10 cellular contexts compared by ENCODE assay signal in genomic region chr2:120935339-120936313, GRCh38.
A peak's percentile ranks its signal among the peaks of the same experiment; 100 is the strongest.
DNase-seq lines count a peak whose midpoint lies in the region; ATAC-seq and TF ChIP-seq lines count a peak whose summit lies in the region.
"Had no signal": no experiment of that assay in that cellular context is flagged by ENCODE, and none has a peak within 500 bp of the region (broad histone marks: within the 10 kb centered on the region; RNA-seq: fewer than 3 reads in every experiment).

No MANE protein-coding gene starts in this region.

- no peaks in the 10 kb centered on the region for H3K36me3 ChIP-seq in Panc1 (ENCODE audit: control insufficient read depth, insufficient read depth, low read length)
- no peaks in the 10 kb centered on the region for H3K36me3 ChIP-seq in fibroblast of lung (ENCODE audit: control insufficient read depth, insufficient read depth, low read length)
- no peaks in the 10 kb centered on the region for H3K36me3 ChIP-seq in trophoblast cell (ENCODE audit: control insufficient read depth in 1 of 2, insufficient read depth in 2 of 2, low read length in 2 of 2)

- no CpG with 5 or more reads among the region's 26 CpGs for WGBS in trophoblast cell (ENCODE audit: extremely low coverage, insufficient coverage, insufficient read length)

- no peaks in the 10 kb centered on the region for H3K4me1 Mint-ChIP-seq in activated CD4-positive, alpha-beta T cell treated with anti-CD3 and anti-CD28 coated beads, Interleukin-2, amount 10 ng/mL, durations not matched to agents 24 days and 14 days

- H3K27me3 ChIP-seq in Panc1 (ENCODE audit: control insufficient read depth, insufficient read depth, low read length) (no peaks in the 10 kb centered on the region), fibroblast of lung (ENCODE audit: control insufficient read depth, insufficient read depth, low read length) (no peaks in the 10 kb centered on the region), trophoblast cell (ENCODE audit: insufficient read depth, low read length) (no peaks in the 10 kb centered on the region)

- no peak overlapping the region for H4K12ac ChIP-seq in trophoblast cell (ENCODE audit: low read depth, low read length)

- H3K27ac ChIP-seq in Panc1 (ENCODE audit: low read length): peak overlapping the region; percentile 23
- peak overlapping the region; percentile 76 for H3K27ac ChIP-seq in fibroblast of lung (ENCODE audit: insufficient read depth, low read length)
- peak overlapping the region; percentile 56 for H3K27ac ChIP-seq in trophoblast cell (ENCODE audit: low read depth, low read length)

- H4K91ac ChIP-seq in trophoblast cell (ENCODE audit: low read depth, low read length): peak overlapping the region; percentile 62

- no peaks in the 10 kb centered on the region for H4K20me1 ChIP-seq in fibroblast of lung (ENCODE audit: control insufficient read depth, extremely low read depth, insufficient read depth, low read length)

- H3K4ac ChIP-seq in trophoblast cell (ENCODE audit: low read depth, low read length): no peak overlapping the region

- intact Hi-C loops in Panc1 (cut with micrococcal nuclease; ENCODE audit: unreplicated experiment): loop anchor here (10.0 kb wide), 1 partner anchor 241 kb away; no protein-coding TSS in a partner anchor
- intact Hi-C loops in activated CD4-positive, alpha-beta T cell treated with anti-CD3 and anti-CD28 coated beads, Interleukin-2, amount 10 ng/mL, durations not matched to agents 24 days and 14 days (cut with micrococcal nuclease): no loop called here

- peak; percentile 68 for DNase-seq in AG10803 (ENCODE audit: low read depth)
- DNase-seq in Panc1 (ENCODE audit: low read depth, low spot score): no peak
- peak in 1 of 2 donors; percentile 92 for DNase-seq in fibroblast of lung (ENCODE audit: low read depth in 2 of 2)
- peak; percentile 84 to 85 for DNase-seq in trophoblast cell
- no peak for DNase-seq in DMS153 (lab: John Stamatoyannopoulos, UW)
- no peak for DNase-seq in Kasumi-1 (lab: John Stamatoyannopoulos, UW)
- no peak for DNase-seq in activated CD4-positive, alpha-beta T cell treated with anti-CD3 and anti-CD28 coated beads, Interleukin-2, amount 50 U/mL, for 4 hours
- DNase-seq in activated CD4-positive, alpha-beta T cell treated with anti-CD3 and anti-CD28 coated beads, Interleukin-2, amount 10 ng/mL, durations not matched to agents 24 days and 14 days: no peak
- DNase-seq: DMS79, NCI-H1105 treated with DMSO at 0.1 percent for 48 hours had no signal

- H3K14ac ChIP-seq in trophoblast cell (ENCODE audit: low read length): peak overlapping the region; percentile 30

- no peak overlapping the region for H3K27ac Mint-ChIP-seq in activated CD4-positive, alpha-beta T cell treated with anti-CD3 and anti-CD28 coated beads, Interleukin-2, amount 10 ng/mL, durations not matched to agents 24 days and 14 days

- H3K4me3 ChIP-seq in AG10803 (ENCODE audit: low read length): no peak overlapping the region
- H3K4me3 ChIP-seq in Panc1 (ENCODE audit: low read depth in 2 of 2, low read length in 2 of 2): no peak overlapping the region
- no peak overlapping the region for H3K4me3 ChIP-seq in fibroblast of lung (replicated peaks in 1 of 4; ENCODE audit: control extremely low read depth in 1 of 4, insufficient read depth in 1 of 4, low read depth in 3 of 4, low read length in 4 of 4)
- no peak overlapping the region for H3K4me3 ChIP-seq in trophoblast cell (ENCODE audit: low read depth, low read length)

- peaks cover 7% of the 10 kb centered on the region for H3K79me2 ChIP-seq in fibroblast of lung (ENCODE audit: control insufficient read depth, insufficient read depth, low read length)
- no peaks in the 10 kb centered on the region for H3K79me2 ChIP-seq in trophoblast cell (ENCODE audit: control insufficient read depth, insufficient read depth, low read length, poor library complexity)

- no TSS peak for BruUV-seq in Panc1 (replicated peaks; lab: Mats Ljungman, UMichigan)

- no peak overlapping the region for H4K8ac ChIP-seq in trophoblast cell (ENCODE audit: low read depth, low read length)

- H3K23ac ChIP-seq in trophoblast cell (ENCODE audit: low read length): no peak overlapping the region

- no peak overlapping the region for H2AFZ ChIP-seq in fibroblast of lung (ENCODE audit: low read length)
- peak overlapping the region; percentile 1 for H2AFZ ChIP-seq in trophoblast cell (ENCODE audit: insufficient read depth, low read length, poor library complexity)

- CTCF ChIA-PET in Panc1 (lab: Charles Lee): no interaction called here

- POLR2A ChIA-PET in Panc1 (lab: Charles Lee): no interaction called here

- in situ Hi-C loops in Panc1 (cut with HindIII; ENCODE audit: low pct_unique_long_range_greater_than_20kb, low sequenced_read_pairs): no loop called here

- H3K9ac ChIP-seq in fibroblast of lung (ENCODE audit: insufficient read depth, low read length) (peak overlapping the region; percentile 38), trophoblast cell (ENCODE audit: low read length) (no peak overlapping the region)

- H2AK5ac ChIP-seq in trophoblast cell (ENCODE audit: low read length): peak overlapping the region; percentile 59

- peak overlapping the region; percentile 85 for H2BK12ac ChIP-seq in trophoblast cell (ENCODE audit: low read length)

- peak overlapping the region; percentile 77 for H3K4me2 ChIP-seq in fibroblast of lung (ENCODE audit: extremely low read depth, insufficient read depth, low read length)
- H3K4me2 ChIP-seq in trophoblast cell (ENCODE audit: low read length): peak overlapping the region; percentile 29

- peaks cover 44% of the 10 kb centered on the region for H3K4me1 ChIP-seq in Panc1 (ENCODE audit: control insufficient read depth, insufficient read depth, low read length)
- H3K4me1 ChIP-seq in fibroblast of lung (ENCODE audit: control insufficient read depth, extremely low read depth, insufficient read depth, low read length): peaks cover 55% of the 10 kb centered on the region
- H3K4me1 ChIP-seq in trophoblast cell (ENCODE audit: control insufficient read depth in 1 of 2, insufficient read depth in 2 of 2, low read length in 2 of 2): peaks cover 40 to 55% of the 10 kb centered on the region in 2 experiments

- H3K36me3 Mint-ChIP-seq in activated CD4-positive, alpha-beta T cell treated with anti-CD3 and anti-CD28 coated beads, Interleukin-2, amount 10 ng/mL, durations not matched to agents 24 days and 14 days (ENCODE audit: low read depth): no peaks in the 10 kb centered on the region

- peaks cover 19% of the 10 kb centered on the region for H3K79me1 ChIP-seq in trophoblast cell (ENCODE audit: low read length)

- H3K9me3 ChIP-seq in Panc1 (ENCODE audit: control insufficient read depth, insufficient read depth, low read depth, low read length): no peaks in the 10 kb centered on the region
- no peaks in the 10 kb centered on the region for H3K9me3 ChIP-seq in fibroblast of lung (ENCODE audit: control insufficient read depth, insufficient read depth, low read depth, low read length)
- peaks cover 2% of the 10 kb centered on the region for H3K9me3 ChIP-seq in trophoblast cell (ENCODE audit: insufficient read depth, low read depth, low read length)

- H3K4me3 Mint-ChIP-seq in activated CD4-positive, alpha-beta T cell treated with anti-CD3 and anti-CD28 coated beads, Interleukin-2, amount 10 ng/mL, durations not matched to agents 24 days and 14 days: no peak overlapping the region

- no peaks in the 10 kb centered on the region for H3K27me3 Mint-ChIP-seq in activated CD4-positive, alpha-beta T cell treated with anti-CD3 and anti-CD28 coated beads, Interleukin-2, amount 10 ng/mL, durations not matched to agents 24 days and 14 days

- H2BK5ac ChIP-seq in trophoblast cell (ENCODE audit: low read depth, low read length, poor library complexity): peak overlapping the region; percentile 20

- peak overlapping the region; percentile 65 for H3K18ac ChIP-seq in trophoblast cell (ENCODE audit: low read length)

- peak; percentile 39 for ATAC-seq in Panc1

- peak overlapping the region; percentile 88 for H2BK120ac ChIP-seq in trophoblast cell (ENCODE audit: insufficient read depth, low read length, poor library complexity)

- TF ChIP-seq CTCF in AG10803 (conservative IDR thresholded peaks at IDR 0.05; ENCODE audit: low read length): no peak
- TF ChIP-seq CTCF in Panc1 (IDR thresholded peaks at IDR 0.05): no peak
- TF ChIP-seq CTCF in fibroblast of lung (conservative IDR thresholded peaks at IDR 0.05 in 1 of 2, IDR thresholded peaks at IDR 0.05 in 1 of 2; ENCODE audit: low read depth in 1 of 2, low read length in 2 of 2): no peak

- no peaks in the 10 kb centered on the region for H3K9me3 Mint-ChIP-seq in activated CD4-positive, alpha-beta T cell treated with anti-CD3 and anti-CD28 coated beads, Interleukin-2, amount 10 ng/mL, durations not matched to agents 24 days and 14 days

Comparison
In these comparisons a context has a peak if more than half of its experiments do, and no peak if none do; other contexts are left out.
1. DNase-seq: peak in AG10803 (single experiment) and trophoblast cell (2 of 2); none in Panc1 (single experiment), DMS153 (single experiment), Kasumi-1 (0 of 2), activated CD4-positive, alpha-beta T cell treated with anti-CD3 and anti-CD28 coated beads, Interleukin-2, amount 50 U/mL, for 4 hours (0 of 2) and activated CD4-positive, alpha-beta T cell treated with anti-CD3 and anti-CD28 coated beads, Interleukin-2, amount 10 ng/mL, durations not matched to agents 24 days and 14 days (single experiment).
2. H3K27ac ChIP-seq: peak in every context shown above with its lines; median percentile 76 in fibroblast of lung; 56 in trophoblast cell; 23 in Panc1.